ENCODE assay signal across 7 cellular contexts in genomic region chr1:147083919-147084272, GRCh38.
DNase-seq lines count a peak whose midpoint lies in the region; ATAC-seq and TF ChIP-seq lines count a peak whose summit lies in the region.

No MANE protein-coding gene starts in this region.

- POLR2A ChIA-PET in T-cell (lab: Charles Lee) = interaction anchor here in 1 of 2 donors (1.0 kb wide), 1 partner anchor 707 kb away, joined by 3 read pairs; no protein-coding TSS in a partner anchor

- no peak for DNase-seq in GM23248
- DNase-seq in T-cell = peak in 1 of 34 experiments; percentile 25
- no peak for DNase-seq in glutamatergic neuron
- no peak for DNase-seq in Ammon's horn (ENCODE audit: low spot score)
- DNase-seq in dermis blood vessel endothelial cell = no peak

- H3K4me1 ChIP-seq in GM23248 (ENCODE audit: insufficient read depth) = 0 out of 2 replicates have a peak, but pooled peaks cover 4% of the 10 kb centered on the region

- H3K4me3 ChIP-seq in GM23248 (peak overlapping the region; percentile 80), skin epidermis (peak overlapping the region; percentile 29 to 50 (median 41))

- in situ Hi-C loops in GM23248 (cut with MboI) = no loop called here

- WGBS in GM23248 (ENCODE audit: low coverage in 1 of 2, low lambda C conversion rate in 2 of 2, missing lambda C conversion rate in 2 of 2), 2 experiments = 10 to 15% methylated on average over 18 of the region's 18 CpGs

- H3K4me3 Mint-ChIP-seq in T-cell = peak overlapping the region; percentile 89 to 91 (median 89)
- peak overlapping the region; percentile 99 for H3K4me3 Mint-ChIP-seq in glutamatergic neuron (ENCODE audit: unreplicated experiment)

- CTCF ChIA-PET in T-cell (lab: Charles Lee) = interaction anchor here in 1 of 2 donors (1.6 kb wide), 1 partner anchor 158 kb away, joined by 5 read pairs; the partner anchor contains the start of gene CHD1L

- H3K27ac ChIP-seq in GM23248 (peak overlapping the region; percentile 58), skin epidermis (peak overlapping the region in 17 of 21 experiments; percentile 52 to 98 (median 87))

- H3F3A ChIP-seq in GM23248 (ENCODE audit: insufficient read depth) = peaks cover 20% of the 10 kb centered on the region

- H3K4me1 Mint-ChIP-seq in T-cell (peaks cover 37 to 43% (median 40%) of the 10 kb centered on the region in 3 donors), glutamatergic neuron (ENCODE audit: low read depth, unreplicated experiment) (peaks cover 9% of the 10 kb centered on the region)

- H3K27ac Mint-ChIP-seq in T-cell (peak overlapping the region in 1 of 2 donors; percentile 100), glutamatergic neuron (ENCODE audit: unreplicated experiment) (peak overlapping the region; percentile 100)

- peak overlapping the region; percentile 76 for H3K4me2 ChIP-seq in GM23248 (ENCODE audit: unreplicated experiment)

- H3K36me3 Mint-ChIP-seq in T-cell (no peaks in the 10 kb centered on the region), glutamatergic neuron (ENCODE audit: unreplicated experiment) (no peaks in the 10 kb centered on the region)

- no peaks in the 10 kb centered on the region for H3K9me2 ChIP-seq in GM23248 (ENCODE audit: insufficient read depth)

- no peaks in the 10 kb centered on the region for H3K36me3 ChIP-seq in GM23248 (ENCODE audit: low read depth)

- H3K27me3 ChIP-seq in GM23248 (replicated peaks; ENCODE audit: insufficient read depth) = peaks cover 38% of the 10 kb centered on the region

- H3K9me3 Mint-ChIP-seq in T-cell (peaks cover 0 to 7% (median 2%) of the 10 kb centered on the region in 3 donors), glutamatergic neuron (ENCODE audit: unreplicated experiment) (peaks cover 16% of the 10 kb centered on the region)

- H2AFZ ChIP-seq in GM23248 = peak overlapping the region; percentile 88

- peaks cover 3% of the 10 kb centered on the region for H3K9me3 ChIP-seq in GM23248 (ENCODE audit: low read depth)

- no peaks in the 10 kb centered on the region for H4K20me1 ChIP-seq in GM23248 (ENCODE audit: insufficient read depth)

- no peaks in the 10 kb centered on the region for H3K79me2 ChIP-seq in GM23248 (ENCODE audit: insufficient read depth)

- H3K27me3 Mint-ChIP-seq in T-cell (peaks cover 46 to 63% of the 10 kb centered on the region in 2 donors), glutamatergic neuron (ENCODE audit: unreplicated experiment) (peaks cover 27% of the 10 kb centered on the region)

- peak in 2 of 4 experiments; percentile 2 to 4 for ATAC-seq in T-cell (replicated peaks in 1 of 4)
- ATAC-seq in GM21723 (IDR thresholded peaks at IDR 0.05; ENCODE audit: unreplicated experiment) = no peak

- no peak for TF ChIP-seq CTCF in glutamatergic neuron (IDR thresholded peaks at IDR 0.05; ENCODE audit: partially characterized antibody, unreplicated experiment)

- H3K9ac ChIP-seq in GM23248 = peak overlapping the region; percentile 88
